In the genomic region with DNA sequence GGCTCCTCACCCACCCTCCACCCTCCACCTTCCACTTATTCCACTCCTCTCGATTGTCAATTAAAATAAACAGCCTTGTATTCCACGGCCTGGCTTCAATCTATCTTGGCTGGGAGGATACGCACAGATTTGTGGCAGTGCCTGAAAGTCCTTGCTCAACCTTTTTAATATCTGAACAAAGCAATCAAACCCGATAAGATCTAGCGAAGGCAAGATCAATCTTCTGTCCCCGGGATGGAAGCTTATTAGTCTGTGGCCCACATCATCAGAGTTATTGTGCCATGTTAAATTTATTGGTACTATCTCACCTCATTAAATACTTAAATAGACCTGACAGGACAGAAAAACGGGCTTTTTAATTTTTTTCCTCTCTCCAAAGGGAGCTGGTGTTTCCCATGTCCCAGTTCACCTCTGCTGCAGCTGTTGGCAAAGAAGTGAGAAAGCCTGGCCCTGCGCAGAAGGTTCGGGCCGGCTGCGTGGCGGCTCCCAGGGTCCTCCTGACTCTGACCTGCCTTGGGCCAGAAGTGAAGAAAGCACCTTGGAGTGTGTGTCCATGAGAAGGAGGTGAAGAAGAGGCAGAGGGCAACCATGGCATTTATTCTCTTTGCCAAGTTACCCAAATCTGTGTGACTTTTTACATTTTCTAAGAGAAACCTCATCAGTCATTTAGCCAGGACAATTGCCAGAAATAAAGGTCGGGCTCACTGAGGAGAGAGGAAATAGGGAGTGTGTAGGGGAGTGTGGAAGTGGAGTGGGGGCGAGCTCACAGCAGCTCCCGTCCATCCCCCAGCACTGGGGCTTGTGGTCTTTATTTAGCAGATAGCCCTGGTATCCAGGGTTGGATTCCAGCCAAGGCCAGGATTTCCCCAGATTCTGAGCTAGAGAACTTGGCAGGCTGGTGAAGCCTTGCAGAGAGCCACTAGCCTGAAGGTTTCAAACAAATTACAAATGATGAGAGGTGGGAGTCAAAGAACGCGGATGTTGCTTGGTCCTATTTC, we compare ENCODE assay signal across 13 cellular contexts.
DNase-seq lines count a peak whose midpoint lies in the region; ATAC-seq, FAIRE-seq and TF ChIP-seq lines count a peak whose summit lies in the region.
"Had no signal": no experiment of that assay in that cellular context is flagged by ENCODE, and none has a peak within 500 bp of the region (broad histone marks: within the 10 kb centered on the region; RNA-seq: fewer than 3 reads in every experiment).

No MANE protein-coding gene starts in this region.

- DNase-seq in right lobe of liver, result peak in 2 of 3 donors; percentile 62 to 73
- no peak for DNase-seq in HepG2 (ENCODE audit: low spot score)
- DNase-seq in brain microvascular endothelial cell, result peak; percentile 9
- DNase-seq in medulla oblongata (ENCODE audit: extremely low spot score), result peak; percentile 27
- no peak for DNase-seq in SIG-M5 (lab: John Stamatoyannopoulos, UW)
- no peak for DNase-seq in SW480 (ENCODE audit: low spot score)
- DNase-seq: activated CD8-positive, alpha-beta T cell treated with anti-CD3 and anti-CD28 coated beads for 36 hours; effector memory CD4-positive, alpha-beta T cell; NCI-H774; retina had no signal

- FAIRE-seq in HepG2 (lab: Jason Lieb, UNC), result no peak

- intact Hi-C loops in right lobe of liver (cut with DNase I), result no loop called here
- intact Hi-C loops in HepG2 (cut with micrococcal nuclease; ENCODE audit: unreplicated experiment), result no loop called here

- no peak overlapping the region for H3K4me2 ChIP-seq in HepG2 (ENCODE audit: low read depth, low read length)

- no peak for TF ChIP-seq RAD21 in HepG2 (CRISPR knock-in tag; IDR thresholded peaks at IDR 0.05)

- H2AFZ ChIP-seq in HepG2 (ENCODE audit: low read length), result no peak overlapping the region

- WGBS in right lobe of liver (ENCODE audit: insufficient coverage, low coverage, low lambda C conversion rate, missing lambda C conversion rate), result 21% methylated on average over 17 of the region's 17 CpGs
- WGBS in HepG2 (ENCODE audit: low lambda C conversion rate), result 57% methylated on average over 17 of the region's 17 CpGs

- no peak for TF ChIP-seq POLR2A in right lobe of liver (IDR thresholded peaks at IDR 0.05)
- no peak for TF ChIP-seq POLR2A in HepG2 (IDR thresholded peaks at IDR 0.05; ENCODE audit: insufficient read depth in 1 of 2, low read depth in 2 of 2, low read length in 2 of 2)

- H3K36me3 ChIP-seq in right lobe of liver (no peaks in the 10 kb centered on the region), HepG2 (replicated peaks in 1 of 2; ENCODE audit: control insufficient read depth in 1 of 2, insufficient read depth in 2 of 2, low read length in 2 of 2) (no peaks in the 10 kb centered on the region), brain microvascular endothelial cell (replicated peaks) (no peaks in the 10 kb centered on the region)

- BruUV-seq in HepG2 (replicated peaks; lab: Mats Ljungman, UMichigan), result no TSS peak

- H3K27me3 ChIP-seq in right lobe of liver, result no peaks in the 10 kb centered on the region
- peaks cover 0 to 9% of the 10 kb centered on the region in 2 experiments; a peak in 1 of 5 replicates for H3K27me3 ChIP-seq in HepG2 (ENCODE audit: control insufficient read depth in 1 of 2, insufficient read depth in 2 of 2, low read length in 2 of 2)
- no peaks in the 10 kb centered on the region for H3K27me3 ChIP-seq in brain microvascular endothelial cell (replicated peaks)

- H3K4me3 ChIP-seq in right lobe of liver, result no peak overlapping the region
- H3K4me3 ChIP-seq in HepG2 (replicated peaks in 1 of 3; ENCODE audit: insufficient read depth in 1 of 3, low read depth in 2 of 3, low read length in 3 of 3), result no peak overlapping the region
- no peak overlapping the region for H3K4me3 ChIP-seq in brain microvascular endothelial cell (ENCODE audit: low read depth, low read length)

- no peaks in the 10 kb centered on the region for H3K9me3 ChIP-seq in right lobe of liver
- H3K9me3 ChIP-seq in HepG2 (ENCODE audit: low read length), result no peaks in the 10 kb centered on the region

- CTCF ChIA-PET in HepG2 (lab: Yijun Ruan, JAX; ENCODE audit: low intra/inter-chr PET ratio, low total read pairs), result no interaction called here

- H3K9ac ChIP-seq in HepG2 (ENCODE audit: insufficient read depth, low read depth, low read length), result no peak overlapping the region

- in situ Hi-C loops in HepG2 (cut with HindIII; ENCODE audit: extremely low pct_ligation_motif_present, low pct_unique_long_range_greater_than_20kb), result no loop called here
- in situ Hi-C loops in brain microvascular endothelial cell (cut with HindIII; ENCODE audit: low pct_ligation_motif_present, low sequenced_read_pairs), result no loop called here

- ATAC-seq in right lobe of liver (peak; percentile 47 to 69 (median 66)), HepG2 (no peak), HG03571 (IDR thresholded peaks at IDR 0.05; ENCODE audit: unreplicated experiment) (no peak), GM19035 (IDR thresholded peaks at IDR 0.05; ENCODE audit: unreplicated experiment) (no peak)
- ATAC-seq: activated CD8-positive, alpha-beta T cell treated with anti-CD3 and anti-CD28 coated beads for 36 hours; activated naive CD4-positive, alpha-beta T cell treated with anti-CD3 and anti-CD28 coated beads, Interleukin-2, amount 50 U/mL, for 72 hours had no signal

- no peaks in the 10 kb centered on the region for H4K20me1 ChIP-seq in HepG2 (ENCODE audit: insufficient read depth, low read length)

- peaks cover 0 to 32% (median 12%) of the 10 kb centered on the region in 4 donors for H3K4me1 ChIP-seq in right lobe of liver
- no peaks in the 10 kb centered on the region for H3K4me1 ChIP-seq in HepG2 (ENCODE audit: insufficient read depth, low read length)

- no peaks in the 10 kb centered on the region for H3K79me2 ChIP-seq in HepG2 (ENCODE audit: insufficient read depth, low read length)

- H3K27ac ChIP-seq in right lobe of liver (no peak overlapping the region), HepG2 (ENCODE audit: extremely low read length, insufficient read depth, low read length) (no peak overlapping the region), brain microvascular endothelial cell (no peak overlapping the region)

- TF ChIP-seq CTCF in right lobe of liver (IDR thresholded peaks at IDR 0.05), result no peak
- TF ChIP-seq CTCF in HepG2 (CRISPR knock-in tag; IDR thresholded peaks at IDR 0.05), result no peak
- TF ChIP-seq CTCF in brain microvascular endothelial cell (IDR thresholded peaks at IDR 0.05; ENCODE audit: low read depth, low read length, missing control alignments), result no peak

- TF ChIP-seq EP300 in HepG2 (IDR thresholded peaks at IDR 0.05; ENCODE audit: low read depth in 2 of 2, low read length in 2 of 2), result no peak
- TF ChIP-seq EP300 in HepG2 (CRISPR knock-in tag; IDR thresholded peaks at IDR 0.05; ENCODE audit: borderline replicate concordance), result no peak

- POLR2A ChIA-PET in HepG2 (lab: Yijun Ruan, JAX), result no interaction called here

TF ChIP-seq in HepG2, 621 proteins besides CTCF, POLR2A, EP300 and RAD21:
- no peak for TF ChIP-seq HNRNPLL (IDR thresholded peaks at IDR 0.05; ENCODE audit: low read depth, low read length, poor library complexity, severe bottlenecking)
- no peak for TF ChIP-seq ZNF296 (CRISPR knock-in tag; conservative IDR thresholded peaks at IDR 0.05)

Comparison
In these comparisons a context has a peak if more than half of its experiments do, and no peak if none do; other contexts are left out.
1. ATAC-seq: peak in right lobe of liver (4 of 4); none in HepG2 (single experiment), HG03571 (single experiment) and GM19035 (single experiment).
2. DNase-seq: peak in right lobe of liver (2 of 3), brain microvascular endothelial cell (single experiment) and medulla oblongata (single experiment); none in HepG2 (single experiment), SIG-M5 (single experiment) and SW480 (single experiment).